Comparison of ENCODE assay signal across 2 cellular contexts in the genomic region with DNA sequence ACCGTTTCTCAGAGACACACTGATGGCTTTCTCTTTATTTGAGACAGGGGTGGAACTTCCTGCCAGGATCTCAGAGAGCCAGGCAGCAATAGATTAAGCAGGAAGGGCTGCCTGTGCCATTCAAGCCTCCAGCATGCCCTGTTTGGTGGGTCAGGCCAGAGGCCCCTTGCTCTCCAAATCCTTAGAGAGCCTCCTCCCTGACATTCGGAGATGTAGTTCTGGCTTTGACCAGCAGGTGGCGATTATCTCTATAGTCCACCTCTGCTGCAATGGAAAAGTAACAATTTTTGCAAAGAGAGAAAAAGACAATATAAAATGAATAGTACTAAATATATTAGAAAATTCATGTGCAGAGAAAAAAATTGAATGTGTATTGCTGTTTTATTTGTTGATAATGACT.
TF ChIP-seq lines count a peak whose summit lies in the region.

No MANE protein-coding gene starts in this region.

TF ChIP-seq in GM23338, 12 proteins besides CTCF, POLR2A, EP300 and RAD21:
- TF ChIP-seq ZNF462 (CRISPR knock-in tag; IDR thresholded peaks at IDR 0.05), result no peak
- no peak for TF ChIP-seq STAT1 (IDR thresholded peaks at IDR 0.05; ENCODE audit: unreplicated experiment)
- TF ChIP-seq, protein P1, sequence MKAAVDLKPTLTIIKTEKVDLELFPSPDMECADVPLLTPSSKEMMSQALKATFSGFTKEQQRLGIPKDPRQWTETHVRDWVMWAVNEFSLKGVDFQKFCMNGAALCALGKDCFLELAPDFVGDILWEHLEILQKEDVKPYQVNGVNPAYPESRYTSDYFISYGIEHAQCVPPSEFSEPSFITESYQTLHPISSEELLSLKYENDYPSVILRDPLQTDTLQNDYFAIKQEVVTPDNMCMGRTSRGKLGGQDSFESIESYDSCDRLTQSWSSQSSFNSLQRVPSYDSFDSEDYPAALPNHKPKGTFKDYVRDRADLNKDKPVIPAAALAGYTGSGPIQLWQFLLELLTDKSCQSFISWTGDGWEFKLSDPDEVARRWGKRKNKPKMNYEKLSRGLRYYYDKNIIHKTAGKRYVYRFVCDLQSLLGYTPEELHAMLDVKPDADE (IDR thresholded peaks at IDR 0.05), result no peak
- TF ChIP-seq ZNF114 (CRISPR knock-in tag; IDR thresholded peaks at IDR 0.05), result no peak
- TF ChIP-seq REST (IDR thresholded peaks at IDR 0.05; ENCODE audit: unreplicated experiment), result no peak
- TF ChIP-seq EZH2phosphoT487 (IDR thresholded peaks at IDR 0.05; ENCODE audit: unreplicated experiment), result no peak
- no peak for TF ChIP-seq JUNB (IDR thresholded peaks at IDR 0.05; ENCODE audit: unreplicated experiment)
- no peak for TF ChIP-seq POLR2AphosphoS5 (IDR thresholded peaks at IDR 0.05; ENCODE audit: low read depth)

TF ChIP-seq in WTC11, 78 proteins besides CTCF, POLR2A, EP300 and RAD21 (continued from another document):
- no peak for TF ChIP-seq ZBTB43 (CRISPR knock-in tag; IDR thresholded peaks at IDR 0.05)
- TF ChIP-seq HMGA2 (CRISPR knock-in tag; IDR thresholded peaks at IDR 0.05), result no peak
- no peak for TF ChIP-seq TEAD1 (CRISPR knock-in tag; IDR thresholded peaks at IDR 0.05)
